1 cellular context compared by ENCODE assay signal in genomic region chr4:86544313-86544966, GRCh38.
TF ChIP-seq lines count a peak whose summit lies in the region.

No MANE protein-coding gene starts in this region.

TF ChIP-seq in GM23338, 12 proteins besides CTCF, POLR2A, EP300 and RAD21 (continued from another document):
- no peak for TF ChIP-seq ZNF462 (CRISPR knock-in tag; IDR thresholded peaks at IDR 0.05)
- no peak for TF ChIP-seq POLR2AphosphoS5 (IDR thresholded peaks at IDR 0.05; ENCODE audit: low read depth)
- TF ChIP-seq EZH2phosphoT487 (IDR thresholded peaks at IDR 0.05; ENCODE audit: unreplicated experiment), result no peak
- no peak for TF ChIP-seq REST (IDR thresholded peaks at IDR 0.05; ENCODE audit: unreplicated experiment)
- TF ChIP-seq ZNF114 (CRISPR knock-in tag; IDR thresholded peaks at IDR 0.05), result no peak
- no peak for TF ChIP-seq ETS1 (IDR thresholded peaks at IDR 0.05)
- no peak for TF ChIP-seq ZNF331 (CRISPR knock-in tag; IDR thresholded peaks at IDR 0.05; ENCODE audit: low read depth)
- TF ChIP-seq CREB1 (CRISPR knock-in tag; IDR thresholded peaks at IDR 0.05; ENCODE audit: low read depth), result no peak
- TF ChIP-seq JUNB (IDR thresholded peaks at IDR 0.05; ENCODE audit: unreplicated experiment), result no peak
